In genomic region chr4:76420311-76420710, GRCh38 we compare ENCODE assay signal across 12 cellular contexts. TPM values are rescaled to one million over a fixed set of nuclear protein-coding genes. Genes with fewer than 3 reads are reported as not detected.
DNase-seq lines count a peak whose midpoint lies in the region; ATAC-seq and TF ChIP-seq lines count a peak whose summit lies in the region.
"Had no signal": no experiment of that assay in that cellular context is flagged by ENCODE, and none has a peak within 500 bp of the region (broad histone marks: within the 10 kb centered on the region; RNA-seq: fewer than 3 reads in every experiment).

No MANE protein-coding gene starts in this region.

- H3K27ac Mint-ChIP-seq in activated naive CD8-positive, alpha-beta T cell treated with anti-CD3 and anti-CD28 coated beads for 36 hours = no peak overlapping the region

- TF ChIP-seq POLR2A in sigmoid colon (IDR thresholded peaks at IDR 0.05) = no peak

- H3K4me1 ChIP-seq in right atrium auricular region (peaks cover 0 to 14% of the 10 kb centered on the region in 2 donors), sigmoid colon (peaks cover 0 to 16% (median 14%) of the 10 kb centered on the region in 4 donors)

- H3K27ac ChIP-seq in right atrium auricular region (no peak overlapping the region), sigmoid colon (peak overlapping the region in 1 of 4 donors; percentile 47)

- no peak for ATAC-seq in HG03108 (IDR thresholded peaks at IDR 0.05; ENCODE audit: unreplicated experiment)
- no peak for ATAC-seq in GM21786 (IDR thresholded peaks at IDR 0.05; ENCODE audit: unreplicated experiment)

- peak overlapping the region; percentile 48 to 66 for H3K4me3 ChIP-seq in right atrium auricular region
- H3K4me3 ChIP-seq in sigmoid colon = peak overlapping the region; percentile 36 to 59 (median 57)

- peak overlapping the region; percentile 54 for H3K4me3 Mint-ChIP-seq in activated naive CD8-positive, alpha-beta T cell treated with anti-CD3 and anti-CD28 coated beads for 36 hours

- DNase-seq in G401 (ENCODE audit: low spot score) (peak; percentile 8), right atrium auricular region (ENCODE audit: low spot score) (no peak), sigmoid colon (no peak), NCI-H1105 treated with DMSO at 0.1 percent for 48 hours (lab: John Stamatoyannopoulos, UW) (no peak), NOMO-1 treated with dmso at 0.1 percent for 144 hours (lab: John Stamatoyannopoulos, UW; ENCODE audit: unreplicated experiment) (no peak)
- DNase-seq in activated naive CD8-positive, alpha-beta T cell treated with anti-CD3 and anti-CD28 coated beads for 36 hours = no peak
- DNase-seq: central memory CD4-positive, alpha-beta T cell; GDM1; NCI-H1048 had no signal

- H3K9me3 Mint-ChIP-seq in activated naive CD8-positive, alpha-beta T cell treated with anti-CD3 and anti-CD28 coated beads for 36 hours = no peaks in the 10 kb centered on the region

- peaks cover 33% of the 10 kb centered on the region for H3K27me3 Mint-ChIP-seq in activated naive CD8-positive, alpha-beta T cell treated with anti-CD3 and anti-CD28 coated beads for 36 hours

- WGBS in sigmoid colon, 2 donors = 64 to 74% methylated on average over 12 of the region's 12 CpGs

- H3K36me3 Mint-ChIP-seq in activated naive CD8-positive, alpha-beta T cell treated with anti-CD3 and anti-CD28 coated beads for 36 hours = no peaks in the 10 kb centered on the region

- in situ Hi-C loops in G401 (cut with HindIII; ENCODE audit: low sequenced_read_pairs) = no loop called here

- H3K4me1 Mint-ChIP-seq in activated naive CD8-positive, alpha-beta T cell treated with anti-CD3 and anti-CD28 coated beads for 36 hours = no peaks in the 10 kb centered on the region

- intact Hi-C loops in sigmoid colon (cut with DNase I) = loop anchor here (2.0 to 10.0 kb wide), 2 partner anchors 116 to 240 kb away; partner anchors contain the start of gene STBD1

- TF ChIP-seq EP300 in sigmoid colon (IDR thresholded peaks at IDR 0.05) = no peak

- no peaks in the 10 kb centered on the region for H3K27me3 ChIP-seq in right atrium auricular region
- H3K27me3 ChIP-seq in sigmoid colon = peaks cover 0 to 3% (median 0%) of the 10 kb centered on the region in 3 donors

- H3K36me3 ChIP-seq in right atrium auricular region = no peaks in the 10 kb centered on the region
- H3K36me3 ChIP-seq in sigmoid colon = no peaks in the 10 kb centered on the region

- H3K9me3 ChIP-seq in right atrium auricular region (no peaks in the 10 kb centered on the region), sigmoid colon (no peaks in the 10 kb centered on the region)

- TF ChIP-seq CTCF in right atrium auricular region (IDR thresholded peaks at IDR 0.05) (no peak), sigmoid colon (IDR thresholded peaks at IDR 0.05) (no peak)

RNA-seq across cellular contexts. Expression of gene CCDC158, which starts 0.6 kb away (rescaled TPM):
- not detected in 2 replicates for total RNA-seq in G401 (2014; rRNA removed; shearing (Covaris generic))
- not detected for total RNA-seq in activated naive CD8-positive, alpha-beta T cell treated with anti-CD3 and anti-CD28 coated beads for 36 hours
- total RNA-seq in right atrium auricular region = under 1 TPM; 0.19 to 0.79 TPM
- total RNA-seq in sigmoid colon = 1 to 10 TPM in 1 of 4 donors, under 1 TPM in 2, not detected in 1; 0.41 to 1.7 (median 0.82) TPM
- polyA plus RNA-seq in sigmoid colon = under 1 TPM in 1 of 3 donors, not detected in 2; 0.12 TPM
- polyA plus RNA-seq: neural cell had no signal

RNA-seq across cellular contexts. Expression of gene SHROOM3, which starts 14.7 kb away (rescaled TPM):
- 58.4 and 66.0 TPM in 2 replicates for total RNA-seq in G401 (2014; rRNA removed; shearing (Covaris generic))
- under 1 TPM; 0.06 to 0.10 TPM for total RNA-seq in activated naive CD8-positive, alpha-beta T cell treated with anti-CD3 and anti-CD28 coated beads for 36 hours
- total RNA-seq in right atrium auricular region = 10 to 100 TPM; 30.6 to 30.9 TPM
- total RNA-seq in sigmoid colon = 10 to 100 TPM in 2 of 4 donors, 1 to 10 TPM in 2; 5.1 to 57.4 (median 13.3) TPM
- 10 to 100 TPM; 28.2 to 71.0 (median 63.6) TPM for polyA plus RNA-seq in sigmoid colon

Comparison
In these comparisons a context has a peak if more than half of its experiments do, and no peak if none do; other contexts are left out.
1. RNA of gene SHROOM3, which starts 14.7 kb away (total RNA-seq): 58.4 to 66.0 TPM in G401, 30.6 to 30.9 TPM in right atrium auricular region and 5.1 to 57.4 TPM in sigmoid colon; 0.06 to 0.10 TPM in activated naive CD8-positive, alpha-beta T cell treated with anti-CD3 and anti-CD28 coated beads for 36 hours; every median in the first group is over 4 times any median in the second.